ENCODE assay signal across 9 cellular contexts in the genomic region with DNA sequence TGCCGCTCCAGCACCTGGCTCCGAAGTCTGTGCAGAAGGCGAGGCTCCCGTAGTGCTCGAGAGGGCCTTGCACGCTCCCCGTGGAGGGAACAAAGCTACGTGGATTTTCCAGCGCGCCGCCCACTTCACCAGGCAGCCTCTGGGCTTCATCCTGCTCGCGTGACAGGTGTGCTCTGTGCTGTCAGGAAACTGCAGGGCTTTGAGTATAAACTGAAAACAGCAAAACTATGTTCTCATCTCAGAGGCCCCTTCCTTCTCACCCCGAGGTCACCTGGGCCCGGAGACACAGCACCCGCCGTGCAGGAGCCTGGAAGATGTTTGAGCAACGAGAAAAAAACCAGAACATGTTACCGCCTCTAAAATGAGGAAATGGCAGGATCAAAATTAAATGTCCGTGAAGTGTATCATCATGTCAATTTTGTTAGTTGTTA. TPM values are rescaled to one million over a fixed set of nuclear protein-coding genes. Genes with fewer than 3 reads are reported as not detected.
DNase-seq lines count a peak whose midpoint lies in the region; TF ChIP-seq lines count a peak whose summit lies in the region.
"Had no signal": no experiment of that assay in that cellular context is flagged by ENCODE, and none has a peak within 500 bp of the region (broad histone marks: within the 10 kb centered on the region; RNA-seq: fewer than 3 reads in every experiment).

No MANE protein-coding gene starts in this region.

- H3K4me3 Mint-ChIP-seq in activated naive CD4-positive, alpha-beta T cell treated with anti-CD3 and anti-CD28 coated beads for 36 hours = peak overlapping the region; percentile 45

- TF ChIP-seq CTCF in OCI-LY7 (conservative IDR thresholded peaks at IDR 0.05; ENCODE audit: low read length) (no peak), fibroblast of pulmonary artery (IDR thresholded peaks at IDR 0.05; ENCODE audit: low read length, missing control alignments) (no peak), testis (IDR thresholded peaks at IDR 0.05) (no peak)

- H3K4me2 ChIP-seq in OCI-LY7 (ENCODE audit: low read length) = peak overlapping the region; percentile 96

- no peaks in the 10 kb centered on the region for H3K27me3 Mint-ChIP-seq in activated naive CD4-positive, alpha-beta T cell treated with anti-CD3 and anti-CD28 coated beads for 36 hours (ENCODE audit: low read depth)

- peaks cover 9% of the 10 kb centered on the region for H3K36me3 Mint-ChIP-seq in activated naive CD4-positive, alpha-beta T cell treated with anti-CD3 and anti-CD28 coated beads for 36 hours (ENCODE audit: low read depth)

- no peak for DNase-seq in activated naive CD4-positive, alpha-beta T cell treated with anti-CD3 and anti-CD28 coated beads for 36 hours
- no peak for DNase-seq in activated naive CD4-positive, alpha-beta T cell (lab: John Stamatoyannopoulos, UW)
- DNase-seq in OCI-LY7 (ENCODE audit: low spot score) (peak; percentile 71), fibroblast of pulmonary artery (ENCODE audit: low read depth) (no peak), A172 (ENCODE audit: low spot score) (no peak), testis (no peak), erythroblast (lab: John Stamatoyannopoulos, UW) (no peak)
- DNase-seq: left colon had no signal

- peaks cover 29% of the 10 kb centered on the region for H3K36me3 ChIP-seq in OCI-LY7 (ENCODE audit: insufficient read depth, low read length)
- peaks cover 5 to 11% of the 10 kb centered on the region in 2 donors for H3K36me3 ChIP-seq in stomach smooth muscle (ENCODE audit: control insufficient read depth in 2 of 2, insufficient read depth in 2 of 2, low read length in 2 of 2)
- no peaks in the 10 kb centered on the region for H3K36me3 ChIP-seq in testis (ENCODE audit: low read depth, missing control alignments)

- H3K4me1 Mint-ChIP-seq in activated naive CD4-positive, alpha-beta T cell treated with anti-CD3 and anti-CD28 coated beads for 36 hours (ENCODE audit: low read depth) = peaks cover 25% of the 10 kb centered on the region

- POLR2A ChIA-PET in OCI-LY7 (lab: Charles Lee) = interaction anchor here (0.7 to 2.4 kb wide), 5 partner anchors 17 to 59 kb away, joined by 3 to 12 read pairs (median 5); no protein-coding TSS in a partner anchor

- H3K9me2 ChIP-seq in OCI-LY7 (ENCODE audit: insufficient read depth, low read length) = no peaks in the 10 kb centered on the region

- intact Hi-C loops in activated naive CD4-positive, alpha-beta T cell treated with anti-CD3 and anti-CD28 coated beads for 36 hours (cut with micrococcal nuclease) = no loop called here
- intact Hi-C loops in OCI-LY7 (cut with micrococcal nuclease; ENCODE audit: unreplicated experiment) (loop anchor here (1.0 to 5.0 kb wide), 5 partner anchors 18 to 481 kb away; a partner anchor contains a TSS), testis (cut with DNase I; ENCODE audit: low total_unique reads) (no loop called here)

- TF ChIP-seq POLR2A in testis (IDR thresholded peaks at IDR 0.05) (no peak), erythroblast (IDR thresholded peaks at IDR 0.05; ENCODE audit: low read length) (no peak)

- CTCF ChIA-PET in activated naive CD4-positive, alpha-beta T cell treated with anti-CD3 and anti-CD28 coated beads for 36 hours (lab: Charles Lee) = interaction anchor here (1.0 to 2.3 kb wide), 2 partner anchors 17 to 33 kb away, joined by 4 to 8 read pairs; a partner anchor contains a TSS
- CTCF ChIA-PET in OCI-LY7 (lab: Charles Lee; ENCODE audit: unreplicated experiment) = interaction anchor here (0.6 kb wide), 1 partner anchor 57 kb away, joined by 4 read pairs; no protein-coding TSS in a partner anchor

- H3K9me3 Mint-ChIP-seq in activated naive CD4-positive, alpha-beta T cell treated with anti-CD3 and anti-CD28 coated beads for 36 hours = no peaks in the 10 kb centered on the region

- H4K20me1 ChIP-seq in OCI-LY7 (ENCODE audit: insufficient read depth, low read length) = no peaks in the 10 kb centered on the region

- no peak overlapping the region for H2AFZ ChIP-seq in OCI-LY7 (ENCODE audit: low read length)

- H3K27me3 ChIP-seq in stomach smooth muscle (ENCODE audit: control insufficient read depth in 1 of 2, insufficient read depth in 2 of 2, low read length in 2 of 2) (no peaks in the 10 kb centered on the region), testis (no peaks in the 10 kb centered on the region)

- no peak overlapping the region for H3K27ac Mint-ChIP-seq in activated naive CD4-positive, alpha-beta T cell treated with anti-CD3 and anti-CD28 coated beads for 36 hours

- H3K4me1 ChIP-seq in OCI-LY7 (ENCODE audit: insufficient read depth, low read length, poor library complexity, severe bottlenecking) (peaks cover 83% of the 10 kb centered on the region), stomach smooth muscle (ENCODE audit: control insufficient read depth, insufficient read depth, low read length) (peaks cover 29% of the 10 kb centered on the region), testis (peaks cover 14% of the 10 kb centered on the region)

- H3K27ac ChIP-seq in OCI-LY7 (ENCODE audit: low read depth, low read length, poor library complexity, severe bottlenecking) (peak overlapping the region; percentile 95), stomach smooth muscle (ENCODE audit: low read length) (peak overlapping the region; percentile 95), testis (no peak overlapping the region)

- H3K4me3 ChIP-seq in OCI-LY7 (ENCODE audit: low read depth, low read length, poor library complexity, severe bottlenecking) (peak overlapping the region; percentile 85), fibroblast of pulmonary artery (replicated peaks; ENCODE audit: low read depth, low read length) (peak overlapping the region; percentile 60), stomach smooth muscle (ENCODE audit: low read length in 2 of 2) (peak overlapping the region; percentile 49 to 78), testis (no peak overlapping the region)

- H3K9ac ChIP-seq in stomach smooth muscle (ENCODE audit: low read length in 2 of 2) = peak overlapping the region; percentile 76 to 88

- H3K79me2 ChIP-seq in OCI-LY7 (ENCODE audit: insufficient read depth, low read depth, low read length) = peaks cover 45% of the 10 kb centered on the region; the same call in 1 of the 2 replicates

- no peaks in the 10 kb centered on the region for H3K9me3 ChIP-seq in OCI-LY7 (ENCODE audit: low read length)
- no peaks in the 10 kb centered on the region for H3K9me3 ChIP-seq in stomach smooth muscle (ENCODE audit: control insufficient read depth in 2 of 2, low read length in 2 of 2)
- no peaks in the 10 kb centered on the region for H3K9me3 ChIP-seq in testis

- BruUV-seq in OCI-LY7 (replicated peaks; lab: Mats Ljungman, UMichigan) = no TSS peak

- WGBS in testis, 2 donors = 73 to 74% methylated on average over 20 of the region's 20 CpGs

RNA-seq across cellular contexts. Expression of a gene that starts 17.6 kb away (rescaled TPM):
- under 1 TPM; 0.57 to 0.62 TPM for total RNA-seq in activated naive CD4-positive, alpha-beta T cell treated with anti-CD3 and anti-CD28 coated beads for 36 hours
- total RNA-seq in OCI-LY7 (2014; rRNA removed; shearing (Covaris generic)) = 0.62 and 0.95 TPM in 2 replicates
- total RNA-seq in OCI-LY7 (2022) = 0.77 and 3.3 TPM in 2 replicates
- 1.1 and 1.6 TPM in 2 replicates for total RNA-seq in A172 (2014; rRNA removed; shearing (Covaris generic))
- 10 to 100 TPM; 14.2 to 14.4 TPM for total RNA-seq in testis
- 5.3 TPM for polyA plus RNA-seq in testis (ENCODE audit: insufficient read depth, low read depth, low replicate concordance)

RNA-seq across cellular contexts. Expression of a gene that starts 43.8 kb away (rescaled TPM):
- total RNA-seq in activated naive CD4-positive, alpha-beta T cell treated with anti-CD3 and anti-CD28 coated beads for 36 hours = not detected
- 0.31 TPM in 1 of 2 replicates, not detected in the other for total RNA-seq in OCI-LY7 (2014; rRNA removed; shearing (Covaris generic))
- total RNA-seq in OCI-LY7 (2022) = 1.3 and 1.5 TPM in 2 replicates
- total RNA-seq in A172 (2014; rRNA removed; shearing (Covaris generic)) = not detected in 2 replicates
- 1 to 10 TPM in 1 of 2 donors, under 1 TPM in 1; 0.71 to 1.2 TPM for total RNA-seq in testis
- 0.61 TPM for polyA plus RNA-seq in testis (ENCODE audit: insufficient read depth, low read depth, low replicate concordance)

RNA-seq across cellular contexts. Expression of a gene that starts 51.4 kb away (rescaled TPM):
- 10 to 100 TPM; 12.6 to 15.2 TPM for total RNA-seq in activated naive CD4-positive, alpha-beta T cell treated with anti-CD3 and anti-CD28 coated beads for 36 hours
- total RNA-seq in OCI-LY7 (2014; rRNA removed; shearing (Covaris generic)) = 20.3 and 23.2 TPM in 2 replicates
- 43.1 and 45.7 TPM in 2 replicates for total RNA-seq in OCI-LY7 (2022)
- total RNA-seq in A172 (2014; rRNA removed; shearing (Covaris generic)) = 5.2 and 8.8 TPM in 2 replicates
- total RNA-seq in testis = 10 to 100 TPM; 21.6 to 23.5 TPM
- polyA plus RNA-seq in testis (ENCODE audit: insufficient read depth, low read depth, low replicate concordance) = 8.8 TPM

Comparison
In these comparisons a context has a peak if more than half of its experiments do, and no peak if none do; other contexts are left out.
1. H3K27ac ChIP-seq: peak in OCI-LY7 (single experiment) and stomach smooth muscle (single experiment); none in testis (0 of 2).
2. H3K4me3 ChIP-seq: peak in OCI-LY7 (single experiment), fibroblast of pulmonary artery (single experiment) and stomach smooth muscle (2 of 2); none in testis (0 of 2).